1 cellular context compared by ENCODE assay signal in genomic region chr18:50622865-50623393, GRCh38.
TF ChIP-seq lines count a peak whose summit lies in the region.

No MANE protein-coding gene starts in this region.

TF ChIP-seq in HEK293, 187 proteins besides CTCF, POLR2A, EP300 and RAD21 (continued from another document and continues in another):
- TF ChIP-seq REST (tag by site-specific recombination; IDR thresholded peaks at IDR 0.05) (no peak), ZNF366 (tag by site-specific recombination; conservative IDR thresholded peaks at IDR 0.05) (no peak), AEBP2 (tag by site-specific recombination; IDR thresholded peaks at IDR 0.05; ENCODE audit: borderline replicate concordance) (no peak), ZNF510 (tag by site-specific recombination; IDR thresholded peaks at IDR 0.05; ENCODE audit: insufficient replicate concordance) (no peak), ZBTB8A (tag by site-specific recombination; IDR thresholded peaks at IDR 0.05) (no peak), ZFP37 (tag by site-specific recombination; IDR thresholded peaks at IDR 0.05) (no peak), ZNF132 (tag by site-specific recombination; IDR thresholded peaks at IDR 0.05; ENCODE audit: borderline replicate concordance) (no peak), SCRT1 (tag by site-specific recombination; IDR thresholded peaks at IDR 0.05; ENCODE audit: borderline replicate concordance) (no peak), ZNF621 (tag by site-specific recombination; IDR thresholded peaks at IDR 0.05) (no peak), ZNF704 (tag by site-specific recombination; IDR thresholded peaks at IDR 0.05) (no peak), ZBTB17 (tag by site-specific recombination; IDR thresholded peaks at IDR 0.05) (no peak), KLF8 (tag by site-specific recombination; IDR thresholded peaks at IDR 0.05) (no peak), ZNF629 (tag by site-specific recombination; IDR thresholded peaks at IDR 0.05) (peak; percentile 39; the same call in 1 of the 2 replicates), ZNF23 (tag by site-specific recombination; IDR thresholded peaks at IDR 0.05; ENCODE audit: borderline replicate concordance) (no peak), ZNF335 (tag by site-specific recombination; conservative IDR thresholded peaks at IDR 0.05) (no peak), ZNF26 (tag by site-specific recombination; IDR thresholded peaks at IDR 0.05) (no peak), ZNF416 (tag by site-specific recombination; IDR thresholded peaks at IDR 0.05) (no peak), ZNF10 (tag by site-specific recombination; IDR thresholded peaks at IDR 0.05) (no peak), ZNF580 (tag by site-specific recombination; IDR thresholded peaks at IDR 0.05) (no peak), ZNF768 (tag by site-specific recombination; IDR thresholded peaks at IDR 0.05) (no peak), ATF2 (tag by site-specific recombination; IDR thresholded peaks at IDR 0.05; ENCODE audit: low read depth) (no peak), REPIN1 (tag by site-specific recombination; IDR thresholded peaks at IDR 0.05; ENCODE audit: low read depth) (no peak), ZNF146 (tag by site-specific recombination; IDR thresholded peaks at IDR 0.05) (no peak), GLI2 (tag by site-specific recombination; IDR thresholded peaks at IDR 0.05; ENCODE audit: borderline replicate concordance, low read depth) (no peak), IKZF3 (tag by site-specific recombination; IDR thresholded peaks at IDR 0.05) (no peak), ZBTB20 (tag by site-specific recombination; IDR thresholded peaks at IDR 0.05) (no peak), ZNF341 (tag by site-specific recombination; IDR thresholded peaks at IDR 0.05; ENCODE audit: low read depth) (no peak), ZNF404 (tag by site-specific recombination; IDR thresholded peaks at IDR 0.05) (no peak), GLI4 (tag by site-specific recombination; IDR thresholded peaks at IDR 0.05) (no peak), ZNF660 (tag by site-specific recombination; IDR thresholded peaks at IDR 0.05) (no peak), GFI1B (tag by site-specific recombination; IDR thresholded peaks at IDR 0.05) (no peak), PRDM10 (tag by site-specific recombination; IDR thresholded peaks at IDR 0.05) (peak; percentile 52), PATZ1 (tag by site-specific recombination; IDR thresholded peaks at IDR 0.05) (no peak), TCF7L2 (IDR thresholded peaks at IDR 0.05; ENCODE audit: borderline replicate concordance, low read depth, low read length) (no peak), ZNF391 (tag by site-specific recombination; IDR thresholded peaks at IDR 0.05; ENCODE audit: borderline replicate concordance, low read depth) (no peak), PBX3 (CRISPR knock-in tag; IDR thresholded peaks at IDR 0.05) (no peak), ZNF830 (tag by site-specific recombination; IDR thresholded peaks at IDR 0.05; ENCODE audit: low read depth) (no peak), ZNF362 (tag by site-specific recombination; IDR thresholded peaks at IDR 0.05) (no peak), SP2 (tag by site-specific recombination; IDR thresholded peaks at IDR 0.05) (no peak), EGR2 (tag by site-specific recombination; IDR thresholded peaks at IDR 0.05; ENCODE audit: low read depth) (no peak), ZNF549 (tag by site-specific recombination; IDR thresholded peaks at IDR 0.05) (no peak), PRDM4 (tag by site-specific recombination; IDR thresholded peaks at IDR 0.05) (no peak)
